ENCODE assay signal across 8 cellular contexts in the genomic region with DNA sequence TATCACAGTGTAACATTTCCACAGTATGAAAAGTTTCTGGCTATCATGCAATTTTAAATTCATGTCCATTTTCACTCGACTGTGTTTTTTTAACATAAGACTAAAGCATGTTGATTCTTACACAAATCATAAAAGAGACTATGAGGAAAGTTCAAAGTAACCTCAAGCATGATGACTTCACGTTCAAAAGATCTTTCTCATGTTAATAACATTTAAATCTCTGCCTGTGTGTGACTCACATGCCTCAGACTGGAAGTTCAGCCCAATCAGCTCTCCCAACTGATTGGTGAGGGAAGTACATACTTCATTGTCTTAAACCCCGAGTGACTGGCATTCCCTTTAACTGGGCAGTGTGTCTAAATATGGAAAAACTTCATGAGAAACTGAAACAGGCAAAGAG. TPM values are rescaled to one million over a fixed set of nuclear protein-coding genes. Genes with fewer than 3 reads are reported as not detected.
DNase-seq lines count a peak whose midpoint lies in the region; ATAC-seq and TF ChIP-seq lines count a peak whose summit lies in the region.

No MANE protein-coding gene starts in this region.

- ATAC-seq in GM18520 (IDR thresholded peaks at IDR 0.05; ENCODE audit: unreplicated experiment) = no peak
- no peak for ATAC-seq in HG02981 (IDR thresholded peaks at IDR 0.05; ENCODE audit: unreplicated experiment)

- no peak overlapping the region for H3K4me2 ChIP-seq in mesendoderm (ENCODE audit: low read length)

- H3K36me3 ChIP-seq in breast epithelium (no peaks in the 10 kb centered on the region), mesendoderm (ENCODE audit: control insufficient read depth, insufficient read depth, low read length) (no peaks in the 10 kb centered on the region)

- H4K8ac ChIP-seq in mesendoderm (ENCODE audit: low read depth, low read length) = no peak overlapping the region

- H2AK5ac ChIP-seq in mesendoderm (ENCODE audit: low read length) = no peak overlapping the region

- H2BK120ac ChIP-seq in mesendoderm (ENCODE audit: low read depth, low read length) = no peak overlapping the region

- H3K27ac ChIP-seq in breast epithelium (peak overlapping the region; percentile 65 to 73), mesendoderm (ENCODE audit: low read depth, low read length) (no peak overlapping the region)

- H3K4me3 ChIP-seq in breast epithelium (no peak overlapping the region), mesendoderm (ENCODE audit: low read length) (no peak overlapping the region)

- H3K23ac ChIP-seq in mesendoderm (ENCODE audit: low read length) = no peak overlapping the region

- no peak overlapping the region for H3K18ac ChIP-seq in mesendoderm (ENCODE audit: low read length)

- H3K79me1 ChIP-seq in mesendoderm (ENCODE audit: low read length) = no peaks in the 10 kb centered on the region

- H2BK5ac ChIP-seq in mesendoderm (ENCODE audit: low read length) = no peak overlapping the region

- H3K9ac ChIP-seq in mesendoderm (ENCODE audit: low read length) = no peak overlapping the region

- no CpG with 5 or more reads among the region's 3 CpGs for WGBS in mesendoderm (ENCODE audit: extremely low coverage, insufficient coverage, low lambda C conversion rate)

- H3K4ac ChIP-seq in mesendoderm (ENCODE audit: low read depth, low read length) = no peak overlapping the region

- no peaks in the 10 kb centered on the region for H3K27me3 ChIP-seq in breast epithelium
- H3K27me3 ChIP-seq in mesendoderm (ENCODE audit: insufficient read depth, low read length, poor library complexity) = no peaks in the 10 kb centered on the region

- peak; percentile 82 for DNase-seq in AG08395 (ENCODE audit: low spot score)
- peak; percentile 90 for DNase-seq in HS-5 (ENCODE audit: low read depth)
- DNase-seq in breast epithelium (ENCODE audit: low spot score in 2 of 2) = no peak
- peak; percentile 88 for DNase-seq in mesendoderm
- DNase-seq in activated CD8-positive, alpha-beta memory T cell treated with anti-CD3 and anti-CD28 coated beads, Interleukin-2, amount 50 U/mL, for 4 hours = no peak
- no peak for DNase-seq in head of caudate nucleus

- TF ChIP-seq CTCF in breast epithelium (IDR thresholded peaks at IDR 0.05) = no peak

- intact Hi-C loops in breast epithelium (cut with DNase I; ENCODE audit: low total_unique reads) (no loop called here), head of caudate nucleus (cut with DNase I) (no loop called here)

- no peaks in the 10 kb centered on the region for H3K79me2 ChIP-seq in mesendoderm (ENCODE audit: control insufficient read depth, insufficient read depth, low read length)

- H3K56ac ChIP-seq in mesendoderm (ENCODE audit: low read length) = no peak overlapping the region

- H3K4me1 ChIP-seq in breast epithelium (peaks cover 0 to 10% of the 10 kb centered on the region in 2 donors), mesendoderm (ENCODE audit: control insufficient read depth, low read depth, low read length) (peaks cover 2% of the 10 kb centered on the region)

- no peaks in the 10 kb centered on the region for H3K9me3 ChIP-seq in breast epithelium

- H4K5ac ChIP-seq in mesendoderm (ENCODE audit: low read length) = no peak overlapping the region

- no peak for TF ChIP-seq POLR2A in breast epithelium (IDR thresholded peaks at IDR 0.05)

- no peak overlapping the region for H2BK15ac ChIP-seq in mesendoderm (replicated peaks; ENCODE audit: low read depth)

RNA-seq across cellular contexts. Expression of a gene that starts 37.4 kb away (rescaled TPM):
- 10 to 100 TPM; 26.7 to 63.2 (median 37.4) TPM for total RNA-seq in breast epithelium
- 3.7 TPM for polyA plus RNA-seq in mesendoderm (2013, experiment 1 of 2)
- polyA plus RNA-seq in mesendoderm (2013, experiment 2 of 2) = 3.7 TPM

Comparison
In these comparisons a context has a peak if more than half of its experiments do, and no peak if none do; other contexts are left out.
1. DNase-seq: peak in AG08395 (single experiment), HS-5 (single experiment) and mesendoderm (single experiment); none in breast epithelium (0 of 2), activated CD8-positive, alpha-beta memory T cell treated with anti-CD3 and anti-CD28 coated beads, Interleukin-2, amount 50 U/mL, for 4 hours (single experiment) and head of caudate nucleus (0 of 42).